30 cellular contexts compared by ENCODE assay signal in genomic region chr5:176568657-176569056, GRCh38. TPM values are rescaled to one million over a fixed set of nuclear protein-coding genes. Genes with fewer than 3 reads are reported as not detected.
"Had no signal": no experiment of that assay in that cellular context is flagged by ENCODE, and none has a peak within 500 bp of the region (broad histone marks: within the 10 kb centered on the region; RNA-seq: fewer than 3 reads in every experiment).

No MANE protein-coding gene starts in this region.

- H3K4me3 ChIP-seq: ascending aorta, cardiac muscle cell had no signal

- H3K9me3 ChIP-seq: ascending aorta had no signal

- DNase-seq: activated B cell treated with CpG ODN at 0.5 μM for 24 hours; activated CD4-positive, alpha-beta memory T cell treated with anti-CD3 and anti-CD28 coated beads for 36 hours; activated CD4-positive, alpha-beta T cell treated with anti-CD3 and anti-CD28 coated beads for 4 hours; activated CD4-positive, alpha-beta T cell treated with anti-CD3 and anti-CD28 coated beads, Interleukin-2, amount 10 ng/mL, durations not matched to agents 24 days and 14 days; activated CD4-positive, alpha-beta T cell treated with anti-CD3 and anti-CD28 coated beads, Interleukin-2, amount 50 U/mL, for 1 hour; activated CD4-positive, alpha-beta T cell treated with anti-CD3 and anti-CD28 coated beads, Interleukin-2, amount 50 U/mL, for 4 hours; activated CD4-positive, CD25-positive, alpha-beta regulatory T cell treated with anti-CD3 and anti-CD28 coated beads, Interleukin-2, amount 50 U/mL, for 72 hours; activated CD8-positive, alpha-beta memory T cell treated with anti-CD3 and anti-CD28 coated beads, Interleukin-2, amount 50 U/mL, for 4 hours; activated CD8-positive, alpha-beta T cell treated with anti-CD3 and anti-CD28 coated beads for 36 hours; activated effector memory CD4-positive, alpha-beta T cell treated with Interleukin-2 at 50 U/mL for 16 hours; activated gamma-delta T cell; activated naive CD4-positive, alpha-beta T cell treated with anti-CD3 and anti-CD28 coated beads, Interleukin-2, amount 10 ng/mL, durations not matched to agents 7 days and 5 days; activated naive CD4-positive, alpha-beta T cell treated with Interleukin-2 at 50 U/mL for 16 hours; activated naive CD8-positive, alpha-beta T cell treated with anti-CD3 and anti-CD28 coated beads, Interleukin-2, amount 10 ng/mL, durations not matched to agents 7 days and 5 days; activated naive CD8-positive, alpha-beta T cell treated with anti-CD3 and anti-CD28 coated beads, Interleukin-2, amount 50 U/mL, for 24 hours; activated T-cell treated with anti-CD3 and anti-CD28 coated beads for 4 hours; activated T-cell treated with anti-CD3 and anti-CD28 coated beads, Interleukin-2, amount 50 U/mL, for 1 hour; activated T-cell treated with anti-CD3 and anti-CD28 coated beads, Interleukin-2, amount 50 U/mL, for 4 hours; amygdala; anterior cingulate cortex; caudate nucleus; cerebellar nuclear complex; T-helper 1 cell; T-helper 2 cell; T-helper 9 cell had no signal

- H3K4me1 ChIP-seq: ascending aorta had no signal

- H3K27ac ChIP-seq: ascending aorta, cardiac muscle cell, VCaP had no signal

- H3K36me3 ChIP-seq: ascending aorta, cardiac muscle cell had no signal

- FAIRE-seq: bronchial epithelial cell, TTC549 had no signal

- H3K27me3 ChIP-seq: ascending aorta, cardiac muscle cell had no signal

- ATAC-seq: activated CD8-positive, alpha-beta T cell treated with anti-CD3 and anti-CD28 coated beads for 36 hours; activated naive CD8-positive, alpha-beta T cell treated with anti-CD3 and anti-CD28 coated beads, Interleukin-2, amount 50 U/mL, for 24 hours; activated T-cell treated with anti-CD3 and anti-CD28 coated beads, Interleukin-2, amount 50 U/mL, for 4 hours had no signal

RNA-seq across cellular contexts. Expression of gene CDHR2, which starts 19.5 kb away (rescaled TPM):
- total RNA-seq: ascending aorta had no signal

RNA-seq across cellular contexts. Expression of gene GPRIN1, which starts 41.3 kb away (rescaled TPM):
- total RNA-seq: ascending aorta had no signal
